Comparison of ENCODE assay signal across 8 cellular contexts in the genomic region with DNA sequence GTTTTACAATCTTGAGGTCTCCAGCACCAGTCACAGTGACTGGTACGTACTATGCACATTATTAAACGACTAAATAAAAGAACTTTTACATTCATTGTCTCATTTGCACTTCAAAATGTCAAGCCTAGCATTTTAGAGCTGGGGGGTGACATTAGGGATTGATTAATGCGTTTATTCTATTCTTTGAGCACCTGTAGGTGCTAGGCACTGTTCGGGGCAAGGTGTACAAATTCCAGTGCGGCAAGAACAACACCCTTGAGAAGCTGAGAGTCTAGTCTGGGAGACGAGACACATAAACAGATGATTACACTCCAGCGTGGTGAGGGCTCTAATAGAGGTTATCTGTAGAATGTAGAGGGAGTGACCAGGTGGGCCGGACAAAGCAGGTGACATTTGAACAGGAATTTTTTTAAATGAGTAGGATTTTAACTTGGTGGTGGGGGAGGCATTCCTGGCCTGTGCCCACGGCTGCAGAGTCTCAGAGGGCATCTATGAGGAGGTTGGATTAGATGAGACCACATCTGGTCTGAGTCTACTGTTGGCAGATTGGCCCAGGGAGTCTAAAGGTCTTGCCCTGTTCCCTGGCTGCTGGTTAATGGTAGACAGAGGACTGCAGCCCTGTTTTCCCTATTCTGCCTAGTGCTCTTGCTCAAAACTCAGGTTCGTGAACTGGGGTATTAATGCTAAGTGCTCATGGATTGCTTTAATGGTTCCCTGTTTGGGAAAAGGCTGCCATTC. TPM values are rescaled to one million over a fixed set of nuclear protein-coding genes. Genes with fewer than 3 reads are reported as not detected.
DNase-seq lines count a peak whose midpoint lies in the region; ATAC-seq, FAIRE-seq and TF ChIP-seq lines count a peak whose summit lies in the region.

No MANE protein-coding gene starts in this region.

- peaks cover 26% of the 10 kb centered on the region for H4K20me1 ChIP-seq in astrocyte (ENCODE audit: insufficient read depth, low read length)

- H3K9me3 Mint-ChIP-seq in stimulated activated naive CD8-positive, alpha-beta T cell treated with anti-CD3 and anti-CD28 coated beads, Interleukin-15, Interleukin-2, amounts not matched to agents 100 ng/mL and 50 ng/mL, for 24 hours: no peaks in the 10 kb centered on the region
- H3K9me3 Mint-ChIP-seq in astrocyte (ENCODE audit: unreplicated experiment) (no peaks in the 10 kb centered on the region), memory B cell (no peaks in the 10 kb centered on the region)

- no peak for TF ChIP-seq CTCF in astrocyte (IDR thresholded peaks at IDR 0.05; ENCODE audit: insufficient read depth, low read depth, low read length)

- H3K4me1 ChIP-seq in astrocyte (ENCODE audit: insufficient read depth, low read length): peaks cover 9% of the 10 kb centered on the region

- H3K27me3 Mint-ChIP-seq in stimulated activated naive CD8-positive, alpha-beta T cell treated with anti-CD3 and anti-CD28 coated beads, Interleukin-15, Interleukin-2, amounts not matched to agents 100 ng/mL and 50 ng/mL, for 24 hours: no peaks in the 10 kb centered on the region
- H3K27me3 Mint-ChIP-seq in astrocyte (ENCODE audit: low read depth, unreplicated experiment): no peaks in the 10 kb centered on the region
- H3K27me3 Mint-ChIP-seq in memory B cell: no peaks in the 10 kb centered on the region

- peak overlapping the region; percentile 84 for H3K9ac ChIP-seq in astrocyte (ENCODE audit: low read length)

- H3K9me3 ChIP-seq in astrocyte (ENCODE audit: insufficient read depth, low read depth, low read length): no peaks in the 10 kb centered on the region

- H3K36me3 Mint-ChIP-seq in stimulated activated naive CD8-positive, alpha-beta T cell treated with anti-CD3 and anti-CD28 coated beads, Interleukin-15, Interleukin-2, amounts not matched to agents 100 ng/mL and 50 ng/mL, for 24 hours (ENCODE audit: low read depth): no peaks in the 10 kb centered on the region
- no peaks in the 10 kb centered on the region for H3K36me3 Mint-ChIP-seq in astrocyte (ENCODE audit: low read depth, unreplicated experiment)
- peaks cover 2% of the 10 kb centered on the region for H3K36me3 Mint-ChIP-seq in memory B cell

- peak overlapping the region; percentile 95 for H3K27ac Mint-ChIP-seq in stimulated activated naive CD8-positive, alpha-beta T cell treated with anti-CD3 and anti-CD28 coated beads, Interleukin-15, Interleukin-2, amounts not matched to agents 100 ng/mL and 50 ng/mL, for 24 hours
- H3K27ac Mint-ChIP-seq in astrocyte (ENCODE audit: unreplicated experiment): peak overlapping the region; percentile 49
- H3K27ac Mint-ChIP-seq in memory B cell: peak overlapping the region; percentile 90

- peaks cover 47% of the 10 kb centered on the region for H3K4me1 Mint-ChIP-seq in stimulated activated naive CD8-positive, alpha-beta T cell treated with anti-CD3 and anti-CD28 coated beads, Interleukin-15, Interleukin-2, amounts not matched to agents 100 ng/mL and 50 ng/mL, for 24 hours (ENCODE audit: low read depth)
- H3K4me1 Mint-ChIP-seq in astrocyte (ENCODE audit: low read depth, unreplicated experiment): peaks cover 6% of the 10 kb centered on the region
- peaks cover 31% of the 10 kb centered on the region for H3K4me1 Mint-ChIP-seq in memory B cell

- no peaks in the 10 kb centered on the region for H3K36me3 ChIP-seq in astrocyte (ENCODE audit: insufficient read depth, low read length)

- no peak for DNase-seq in stimulated activated naive CD8-positive, alpha-beta T cell treated with anti-CD3 and anti-CD28 coated beads, Interleukin-15, Interleukin-2, amounts not matched to agents 100 U/mL and 50 U/mL, for 24 hours
- DNase-seq in astrocyte (ENCODE audit: low read depth) (no peak), memory B cell (ENCODE audit: low spot score in 2 of 2) (no peak), dedifferentiated amniotic fluid mesenchymal stem cell (ENCODE audit: extremely low spot score) (no peak), Ammon's horn (ENCODE audit: low spot score) (no peak)

- no peak for ATAC-seq in stimulated activated naive CD8-positive, alpha-beta T cell treated with anti-CD3 and anti-CD28 coated beads, Interleukin-15, Interleukin-2, amounts not matched to agents 100 U/mL and 50 U/mL, for 24 hours
- no peak for ATAC-seq in memory B cell (ENCODE audit: low read depth)
- ATAC-seq in GM21360 (IDR thresholded peaks at IDR 0.05; ENCODE audit: unreplicated experiment): no peak
- ATAC-seq in HG03280 (IDR thresholded peaks at IDR 0.05; ENCODE audit: unreplicated experiment): no peak

- H3K4me3 ChIP-seq in astrocyte (ENCODE audit: insufficient read depth, low read depth, low read length): peak overlapping the region; percentile 79

- H3K79me2 ChIP-seq in astrocyte (ENCODE audit: insufficient read depth, low read length): peaks cover 47% of the 10 kb centered on the region

- H3K27ac ChIP-seq in astrocyte (ENCODE audit: low read depth, low read length): no peak overlapping the region

- no peaks in the 10 kb centered on the region for H3K27me3 ChIP-seq in astrocyte (ENCODE audit: insufficient read depth, low read length)

- peak overlapping the region; percentile 98 for H3K4me3 Mint-ChIP-seq in stimulated activated naive CD8-positive, alpha-beta T cell treated with anti-CD3 and anti-CD28 coated beads, Interleukin-15, Interleukin-2, amounts not matched to agents 100 ng/mL and 50 ng/mL, for 24 hours
- H3K4me3 Mint-ChIP-seq in astrocyte (ENCODE audit: unreplicated experiment) (peak overlapping the region; percentile 93), memory B cell (peak overlapping the region; percentile 90)

- peak overlapping the region; percentile 84 for H3K4me2 ChIP-seq in astrocyte (ENCODE audit: low read length)

- no peak for FAIRE-seq in astrocyte (lab: Jason Lieb, UNC)

- H2AFZ ChIP-seq in astrocyte (ENCODE audit: low read depth, low read length): peak overlapping the region; percentile 94

RNA-seq across cellular contexts. Expression of gene CAT, which starts 1.0 kb away (rescaled TPM):
- total RNA-seq in astrocyte: 16.5 and 17.6 TPM in 2 replicates
